In genomic region chr10:24814568-24815313, GRCh38 we compare ENCODE assay signal across 14 cellular contexts.
DNase-seq lines count a peak whose midpoint lies in the region; ATAC-seq and TF ChIP-seq lines count a peak whose summit lies in the region.
"Had no signal": no experiment of that assay in that cellular context is flagged by ENCODE, and none has a peak within 500 bp of the region (broad histone marks: within the 10 kb centered on the region; RNA-seq: fewer than 3 reads in every experiment).

No MANE protein-coding gene starts in this region.

- H2AFZ ChIP-seq in PC-9 = peak overlapping the region; percentile 73; the same call in 1 of the 2 replicates

- no peaks in the 10 kb centered on the region for H4K20me1 ChIP-seq in PC-9 (ENCODE audit: insufficient read depth)

- H3K4me3 Mint-ChIP-seq in activated CD8-positive, alpha-beta T cell treated with anti-CD3 and anti-CD28 coated beads for 36 hours = no peak overlapping the region
- no peak overlapping the region for H3K4me3 Mint-ChIP-seq in activated CD8-positive, alpha-beta T cell treated with anti-CD3 and anti-CD28 coated beads, Interleukin-2, amount 10 ng/mL, durations not matched to agents 7 days and 5 days
- H3K4me3 Mint-ChIP-seq: activated CD4-positive, alpha-beta T cell treated with anti-CD3 and anti-CD28 coated beads, Interleukin-2, amount 10 ng/mL, durations not matched to agents 7 days and 5 days; natural killer cell had no signal

- TF ChIP-seq CTCF in activated CD8-positive, alpha-beta T cell treated with anti-CD3 and anti-CD28 coated beads for 36 hours (IDR thresholded peaks at IDR 0.05) = no peak
- TF ChIP-seq CTCF in PC-9 (conservative IDR thresholded peaks at IDR 0.05) (no peak), choroid plexus epithelial cell (conservative IDR thresholded peaks at IDR 0.05; ENCODE audit: low read depth, low read length) (no peak)

- peak; percentile 39 for ATAC-seq in activated CD8-positive, alpha-beta T cell treated with anti-CD3 and anti-CD28 coated beads for 36 hours
- ATAC-seq in activated CD8-positive, alpha-beta T cell treated with anti-CD3 and anti-CD28 coated beads, Interleukin-2, amount 10 ng/mL, durations not matched to agents 7 days and 5 days = no peak
- no peak for ATAC-seq in HG02759 (IDR thresholded peaks at IDR 0.05; ENCODE audit: unreplicated experiment)
- ATAC-seq: left lobe of liver, natural killer cell had no signal

- H3K4me2 ChIP-seq in PC-9 (peak overlapping the region; percentile 70), skeletal muscle satellite cell (ENCODE audit: low read length) (peak overlapping the region; percentile 26)

- no peak overlapping the region for H3K27ac Mint-ChIP-seq in activated CD8-positive, alpha-beta T cell treated with anti-CD3 and anti-CD28 coated beads for 36 hours
- no peak overlapping the region for H3K27ac Mint-ChIP-seq in activated CD8-positive, alpha-beta T cell treated with anti-CD3 and anti-CD28 coated beads, Interleukin-2, amount 10 ng/mL, durations not matched to agents 7 days and 5 days
- H3K27ac Mint-ChIP-seq: activated CD4-positive, alpha-beta T cell treated with anti-CD3 and anti-CD28 coated beads, Interleukin-2, amount 10 ng/mL, durations not matched to agents 7 days and 5 days; natural killer cell had no signal

- H3K36me3 ChIP-seq in PC-9 (ENCODE audit: low read depth) (no peaks in the 10 kb centered on the region), skeletal muscle satellite cell (ENCODE audit: insufficient read depth, low read length) (no peaks in the 10 kb centered on the region)
- H3K36me3 ChIP-seq: tibial artery had no signal

- no TSS peak for BruUV-seq in PC-9 (replicated peaks; lab: Mats Ljungman, UMichigan)

- CTCF ChIA-PET in activated CD8-positive, alpha-beta T cell treated with anti-CD3 and anti-CD28 coated beads for 36 hours (lab: Charles Lee) = no interaction called here
- CTCF ChIA-PET in activated CD8-positive, alpha-beta T cell treated with anti-CD3 and anti-CD28 coated beads, Interleukin-2, amount 10 ng/mL, durations not matched to agents 7 days and 5 days (lab: Charles Lee) = interaction anchor here (2.0 kb wide), 1 partner anchor 197 kb away, joined by 4 read pairs; no protein-coding TSS in a partner anchor
- CTCF ChIA-PET in PC-9 (lab: Charles Lee) = interaction anchor here (0.7 kb wide), 1 partner anchor 34 kb away, joined by 3 read pairs; no protein-coding TSS in a partner anchor

- no peaks in the 10 kb centered on the region for H3K9me3 Mint-ChIP-seq in activated CD8-positive, alpha-beta T cell treated with anti-CD3 and anti-CD28 coated beads for 36 hours
- H3K9me3 Mint-ChIP-seq in activated CD8-positive, alpha-beta T cell treated with anti-CD3 and anti-CD28 coated beads, Interleukin-2, amount 10 ng/mL, durations not matched to agents 7 days and 5 days (ENCODE audit: insufficient read depth) = no peaks in the 10 kb centered on the region
- H3K9me3 Mint-ChIP-seq: activated CD4-positive, alpha-beta T cell treated with anti-CD3 and anti-CD28 coated beads, Interleukin-2, amount 10 ng/mL, durations not matched to agents 7 days and 5 days; natural killer cell had no signal

- H3K27me3 Mint-ChIP-seq in activated CD8-positive, alpha-beta T cell treated with anti-CD3 and anti-CD28 coated beads for 36 hours = no peaks in the 10 kb centered on the region
- H3K27me3 Mint-ChIP-seq in activated CD8-positive, alpha-beta T cell treated with anti-CD3 and anti-CD28 coated beads, Interleukin-2, amount 10 ng/mL, durations not matched to agents 7 days and 5 days (ENCODE audit: low read depth) = no peaks in the 10 kb centered on the region
- H3K27me3 Mint-ChIP-seq: activated CD4-positive, alpha-beta T cell treated with anti-CD3 and anti-CD28 coated beads, Interleukin-2, amount 10 ng/mL, durations not matched to agents 7 days and 5 days had no signal

- H3K4me1 ChIP-seq in PC-9 (replicated peaks; ENCODE audit: insufficient read depth) (peaks cover 17% of the 10 kb centered on the region), skeletal muscle satellite cell (ENCODE audit: control insufficient read depth, insufficient read depth, low read length) (peaks cover 11% of the 10 kb centered on the region)
- H3K4me1 ChIP-seq: tibial artery had no signal

- peaks cover 15% of the 10 kb centered on the region for H3F3A ChIP-seq in PC-9 (ENCODE audit: insufficient read depth, low read depth)

- no peak for DNase-seq in activated CD8-positive, alpha-beta T cell treated with anti-CD3 and anti-CD28 coated beads for 36 hours
- no peak for DNase-seq in activated CD8-positive, alpha-beta T cell treated with anti-CD3 and anti-CD28 coated beads, Interleukin-2, amount 10 ng/mL, durations not matched to agents 7 days and 5 days
- peak; percentile 85 to 90 for DNase-seq in PC-9
- peak; percentile 23 for DNase-seq in choroid plexus epithelial cell (ENCODE audit: low read depth)
- DNase-seq in NCI-H345 treated with DMSO at 0.1 percent for 48 hours (lab: John Stamatoyannopoulos, UW; ENCODE audit: unreplicated experiment) = no peak
- no peak for DNase-seq in mucosa of gallbladder (ENCODE audit: low spot score)
- DNase-seq: activated CD4-positive, alpha-beta T cell treated with anti-CD3 and anti-CD28 coated beads, Interleukin-2, amount 10 ng/mL, durations not matched to agents 7 days and 5 days; activated gamma-delta T cell treated with Interleukin-2 at 50 U/mL for 16 hours; KG1; natural killer cell; tibial artery had no signal

- no peaks in the 10 kb centered on the region for H3K79me2 ChIP-seq in PC-9 (ENCODE audit: low read depth)

- H3K4me1 Mint-ChIP-seq in activated CD8-positive, alpha-beta T cell treated with anti-CD3 and anti-CD28 coated beads for 36 hours (ENCODE audit: low read depth) = peaks cover 7% of the 10 kb centered on the region
- H3K4me1 Mint-ChIP-seq in activated CD8-positive, alpha-beta T cell treated with anti-CD3 and anti-CD28 coated beads, Interleukin-2, amount 10 ng/mL, durations not matched to agents 7 days and 5 days (ENCODE audit: low read depth) = no peaks in the 10 kb centered on the region
- H3K4me1 Mint-ChIP-seq: activated CD4-positive, alpha-beta T cell treated with anti-CD3 and anti-CD28 coated beads, Interleukin-2, amount 10 ng/mL, durations not matched to agents 7 days and 5 days; natural killer cell had no signal

- H3K9me2 ChIP-seq in PC-9 (ENCODE audit: insufficient read depth) = no peaks in the 10 kb centered on the region

- no peak overlapping the region; the same call in 1 of the 2 replicates for H3K4me3 ChIP-seq in PC-9
- H3K4me3 ChIP-seq in choroid plexus epithelial cell (ENCODE audit: low read depth, low read length) = no peak overlapping the region
- no peak overlapping the region for H3K4me3 ChIP-seq in skeletal muscle satellite cell (ENCODE audit: low read length)
- H3K4me3 ChIP-seq: tibial artery had no signal

- peak overlapping the region; percentile 4 for H3K9ac ChIP-seq in skeletal muscle satellite cell (ENCODE audit: low read depth, low read length)

- H3K9me3 ChIP-seq in PC-9 (ENCODE audit: insufficient read depth, low read depth) = no peaks in the 10 kb centered on the region
- H3K9me3 ChIP-seq in skeletal muscle satellite cell (replicated peaks; ENCODE audit: low read length) = no peaks in the 10 kb centered on the region
- H3K9me3 ChIP-seq: tibial artery had no signal

- intact Hi-C loops in activated CD8-positive, alpha-beta T cell treated with anti-CD3 and anti-CD28 coated beads for 36 hours (cut with micrococcal nuclease) = no loop called here
- intact Hi-C loops in PC-9 (cut with micrococcal nuclease; ENCODE audit: unreplicated experiment) = loop anchor here (2.0 kb wide), 3 partner anchors 52 to 90 kb away; no protein-coding TSS in a partner anchor

- H3K27me3 ChIP-seq in PC-9 (ENCODE audit: insufficient read depth, low read depth) (no peaks in the 10 kb centered on the region), skeletal muscle satellite cell (ENCODE audit: control insufficient read depth, insufficient read depth, low read length) (no peaks in the 10 kb centered on the region)
- H3K27me3 ChIP-seq: tibial artery had no signal

- H3K27ac ChIP-seq in PC-9 = peak overlapping the region; percentile 86
- H3K27ac ChIP-seq: tibial artery had no signal

- POLR2A ChIA-PET in activated CD8-positive, alpha-beta T cell treated with anti-CD3 and anti-CD28 coated beads for 36 hours (lab: Charles Lee) = no interaction called here
- POLR2A ChIA-PET in activated CD8-positive, alpha-beta T cell treated with anti-CD3 and anti-CD28 coated beads, Interleukin-2, amount 10 ng/mL, durations not matched to agents 7 days and 5 days (lab: Charles Lee) = no interaction called here
- POLR2A ChIA-PET in PC-9 (lab: Charles Lee; ENCODE audit: unreplicated experiment) = interaction anchor here (0.6 kb wide), 2 partner anchors 52 to 85 kb away, joined by 3 to 4 read pairs; no protein-coding TSS in a partner anchor

- no peaks in the 10 kb centered on the region for H3K36me3 Mint-ChIP-seq in activated CD8-positive, alpha-beta T cell treated with anti-CD3 and anti-CD28 coated beads for 36 hours (ENCODE audit: low read depth)
- no peaks in the 10 kb centered on the region for H3K36me3 Mint-ChIP-seq in activated CD8-positive, alpha-beta T cell treated with anti-CD3 and anti-CD28 coated beads, Interleukin-2, amount 10 ng/mL, durations not matched to agents 7 days and 5 days (ENCODE audit: low read depth)
- H3K36me3 Mint-ChIP-seq: natural killer cell had no signal

Comparison
In these comparisons a context has a peak if more than half of its experiments do, and no peak if none do; other contexts are left out.
1. DNase-seq: peak in PC-9 (2 of 2) and choroid plexus epithelial cell (single experiment); none in activated CD8-positive, alpha-beta T cell treated with anti-CD3 and anti-CD28 coated beads for 36 hours (single experiment), activated CD8-positive, alpha-beta T cell treated with anti-CD3 and anti-CD28 coated beads, Interleukin-2, amount 10 ng/mL, durations not matched to agents 7 days and 5 days (single experiment), NCI-H345 treated with DMSO at 0.1 percent for 48 hours (single experiment) and mucosa of gallbladder (single experiment).